In the genomic region with DNA sequence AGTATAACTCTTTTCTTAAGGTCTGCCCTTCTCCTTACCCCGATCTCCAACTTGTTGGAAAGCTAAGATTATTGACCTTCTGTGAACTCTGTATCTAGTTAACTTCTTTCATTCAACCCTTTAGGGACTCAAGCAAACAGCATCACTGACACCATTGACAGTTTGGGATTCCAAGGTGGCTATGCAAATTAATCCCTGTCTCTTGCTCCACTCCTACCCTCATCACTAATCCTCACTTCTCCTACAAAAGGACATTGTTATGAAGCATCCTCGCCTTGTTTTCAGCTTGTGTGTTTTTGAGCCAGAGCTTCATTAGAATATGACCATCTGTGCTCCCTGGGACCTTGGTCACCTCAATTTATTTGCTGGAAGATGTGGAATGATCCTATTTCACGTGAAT, we compare ENCODE assay signal across 19 cellular contexts.
A peak's percentile ranks its signal among the peaks of the same experiment; 100 is the strongest.
DNase-seq lines count a peak whose midpoint lies in the region; ATAC-seq lines count a peak whose summit lies in the region.
"Had no signal": no experiment of that assay in that cellular context is flagged by ENCODE, and none has a peak within 500 bp of the region (broad histone marks: within the 10 kb centered on the region; RNA-seq: fewer than 3 reads in every experiment).

No MANE protein-coding gene starts in this region.

- no peaks in the 10 kb centered on the region for H3K9me3 ChIP-seq in HUES48 (ENCODE audit: control insufficient read depth, insufficient read depth, low read length)

- no peak overlapping the region for H3K9ac ChIP-seq in HUES48 (ENCODE audit: low read depth, low read length)
- H3K9ac ChIP-seq: GM23248 had no signal

- peaks cover 4% of the 10 kb centered on the region for H3K36me3 Mint-ChIP-seq in memory B cell
- H3K36me3 Mint-ChIP-seq: CD8-positive, alpha-beta T cell had no signal

- peaks cover 9% of the 10 kb centered on the region for H3K4me1 Mint-ChIP-seq in memory B cell

- H3K27me3 Mint-ChIP-seq in memory B cell: no peaks in the 10 kb centered on the region

- H3K4me1 ChIP-seq in HUES48 (ENCODE audit: control insufficient read depth, insufficient read depth, low read length): peaks cover 27% of the 10 kb centered on the region

- H3K36me3 ChIP-seq in HUES48 (ENCODE audit: control insufficient read depth, insufficient read depth, low read length): no peaks in the 10 kb centered on the region

- DNase-seq in memory B cell (ENCODE audit: low spot score in 2 of 2) (no peak), pons (ENCODE audit: low spot score) (peak; percentile 56), DMS53 (lab: John Stamatoyannopoulos, UW) (no peak), SW 1271 (lab: John Stamatoyannopoulos, UW) (no peak)
- DNase-seq: AML-193; Calu3; CD8-positive, alpha-beta T cell; DND-41; EL; GM23248; H7; HFFc6; IMR-90 had no signal

- no peak overlapping the region for H3K4me3 Mint-ChIP-seq in memory B cell
- H3K4me3 Mint-ChIP-seq: CD8-positive, alpha-beta T cell; HFFc6 had no signal

- peak overlapping the region; percentile 54 for H3K27ac Mint-ChIP-seq in memory B cell
- H3K27ac Mint-ChIP-seq: CD8-positive, alpha-beta T cell; HFFc6 had no signal

- H3K27me3 ChIP-seq in HUES48 (ENCODE audit: control insufficient read depth, insufficient read depth, low read length): no peaks in the 10 kb centered on the region

- H3K27ac ChIP-seq in HUES48 (ENCODE audit: low read depth, low read length): peak overlapping the region; percentile 63
- H3K27ac ChIP-seq: C4-2B, GM23248 had no signal

- no peak overlapping the region for H3K4me3 ChIP-seq in HUES48 (ENCODE audit: low read depth, low read length)
- H3K4me3 ChIP-seq: GM23248, K562 had no signal

- H3K9me3 Mint-ChIP-seq in memory B cell: peaks cover 4% of the 10 kb centered on the region
- H3K9me3 Mint-ChIP-seq: CD8-positive, alpha-beta T cell; HFFc6 had no signal

- no peak for ATAC-seq in memory B cell (ENCODE audit: low read depth)
- ATAC-seq in GM19023 (IDR thresholded peaks at IDR 0.05; ENCODE audit: unreplicated experiment): no peak
- no peak for ATAC-seq in HG03159 (IDR thresholded peaks at IDR 0.05; ENCODE audit: unreplicated experiment)
- ATAC-seq: CD8-positive, alpha-beta T cell; HCT116; K562 had no signal
